In the genomic region with DNA sequence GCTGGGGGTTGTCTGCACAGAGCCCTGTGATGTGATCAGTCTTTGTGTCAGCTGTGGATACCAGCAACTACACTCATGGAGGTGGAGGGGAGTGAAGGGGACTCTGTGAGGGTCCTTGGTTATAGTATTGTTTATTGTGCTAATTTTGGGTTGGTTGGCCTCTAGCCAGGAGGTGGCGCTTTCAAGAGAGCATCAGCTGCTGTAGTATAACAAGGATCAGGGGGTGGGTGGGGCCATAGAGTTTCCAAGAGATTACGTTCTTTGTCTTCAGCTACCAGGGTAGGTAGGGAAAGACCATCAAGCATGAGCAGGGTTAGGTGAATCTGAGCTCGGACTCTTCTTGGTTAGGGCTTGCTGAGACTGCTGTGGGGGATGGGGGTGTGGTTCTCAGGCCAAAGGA, we compare ENCODE assay signal across 15 cellular contexts.
"Had no signal": no experiment of that assay in that cellular context is flagged by ENCODE, and none has a peak within 500 bp of the region (broad histone marks: within the 10 kb centered on the region; RNA-seq: fewer than 3 reads in every experiment).

No MANE protein-coding gene starts in this region.

- H3K9me3 Mint-ChIP-seq: activated CD4-positive, alpha-beta memory T cell treated with anti-CD3 and anti-CD28 coated beads, Interleukin-2, amount 10 ng/mL, durations not matched to agents 7 days and 5 days had no signal

- DNase-seq: activated CD4-positive, alpha-beta memory T cell treated with anti-CD3 and anti-CD28 coated beads, Interleukin-2, amount 10 ng/mL, durations not matched to agents 7 days and 5 days; activated CD4-positive, CD25-positive, alpha-beta regulatory T cell treated with anti-CD3 and anti-CD28 coated beads, Interleukin-2, amount 50 U/mL, for 72 hours; activated naive CD4-positive, alpha-beta T cell treated with anti-CD3 and anti-CD28 coated beads, Interleukin-2, amount 50 U/mL, for 16 hours; activated T-cell treated with anti-CD3 and anti-CD28 coated beads, Interleukin-2, amount 50 U/mL, for 24 hours; erythroblast; gastrocnemius medialis; heart left ventricle; mammary epithelial cell; natural killer cell; posterior cingulate gyrus; stimulated activated CD4-positive, alpha-beta T cell treated with anti-CD3 and anti-CD28 coated beads, Interleukin-2, amount 100 ng/mL, for 48 hours; stimulated activated naive B cell treated with anti-CD40 and anti-IgM and Interleukin-4, amounts not matched to agents 10 μg/mL and 1 μg/mL and 100 μg/mL, for 72 hours; T-helper 9 cell; tibial artery had no signal

- H3K27me3 ChIP-seq: gastrocnemius medialis, heart left ventricle, tibial artery had no signal

- H3K4me3 ChIP-seq: gastrocnemius medialis, heart left ventricle, tibial artery had no signal

- H3K4me1 Mint-ChIP-seq: activated CD4-positive, alpha-beta memory T cell treated with anti-CD3 and anti-CD28 coated beads, Interleukin-2, amount 10 ng/mL, durations not matched to agents 7 days and 5 days; natural killer cell; stimulated activated naive B cell treated with anti-CD40 and anti-IgM and Interleukin-4, amounts not matched to agents 10 μg/mL and 1 μg/mL and 100 μg/mL, for 72 hours had no signal

- H3K4me1 ChIP-seq: gastrocnemius medialis, heart left ventricle, tibial artery had no signal

- H3K4me3 Mint-ChIP-seq: activated CD4-positive, alpha-beta memory T cell treated with anti-CD3 and anti-CD28 coated beads, Interleukin-2, amount 10 ng/mL, durations not matched to agents 7 days and 5 days; activated T-cell treated with anti-CD3 and anti-CD28 coated beads, Interleukin-2, amount 50 U/mL, for 24 hours; natural killer cell; stimulated activated naive B cell treated with anti-CD40 and anti-IgM and Interleukin-4, amounts not matched to agents 10 μg/mL and 1 μg/mL and 100 μg/mL, for 72 hours had no signal

- H3K36me3 Mint-ChIP-seq: natural killer cell; stimulated activated naive B cell treated with anti-CD40 and anti-IgM and Interleukin-4, amounts not matched to agents 10 μg/mL and 1 μg/mL and 100 μg/mL, for 72 hours had no signal

- H3K27ac ChIP-seq: gastrocnemius medialis, heart left ventricle, tibial artery had no signal

- ATAC-seq: gastrocnemius medialis; heart left ventricle; left lobe of liver; natural killer cell; stimulated activated naive B cell treated with anti-CD40 and anti-IgM and Interleukin-4, amounts not matched to agents 10 μg/mL and 1 μg/mL and 100 μg/mL, for 72 hours had no signal

- H3K9me3 ChIP-seq: gastrocnemius medialis, tibial artery had no signal

- H3K27ac Mint-ChIP-seq: activated CD4-positive, alpha-beta memory T cell treated with anti-CD3 and anti-CD28 coated beads, Interleukin-2, amount 10 ng/mL, durations not matched to agents 7 days and 5 days; activated T-cell treated with anti-CD3 and anti-CD28 coated beads, Interleukin-2, amount 50 U/mL, for 24 hours; natural killer cell; stimulated activated naive B cell treated with anti-CD40 and anti-IgM and Interleukin-4, amounts not matched to agents 10 μg/mL and 1 μg/mL and 100 μg/mL, for 72 hours had no signal

- H3K36me3 ChIP-seq: gastrocnemius medialis, heart left ventricle, tibial artery had no signal
